In genomic region chr4:5341151-5341925, GRCh38 we compare ENCODE assay signal across 21 cellular contexts.
A peak's percentile ranks its signal among the peaks of the same experiment; 100 is the strongest.
DNase-seq lines count a peak whose midpoint lies in the region; ATAC-seq, FAIRE-seq and TF ChIP-seq lines count a peak whose summit lies in the region.
"Had no signal": no experiment of that assay in that cellular context is flagged by ENCODE, and none has a peak within 500 bp of the region (broad histone marks: within the 10 kb centered on the region; RNA-seq: fewer than 3 reads in every experiment).

No MANE protein-coding gene starts in this region.

- no peaks in the 10 kb centered on the region for H4K20me1 ChIP-seq in astrocyte (ENCODE audit: insufficient read depth, low read length)

- no peaks in the 10 kb centered on the region for H3K4me1 ChIP-seq in astrocyte (ENCODE audit: insufficient read depth, low read length)
- H3K4me1 ChIP-seq in lung (ENCODE audit: control insufficient read depth in 2 of 2, insufficient read depth in 2 of 2, low read length in 2 of 2): no peaks in the 10 kb centered on the region

- no peak overlapping the region for H2AFZ ChIP-seq in astrocyte (ENCODE audit: low read depth, low read length)

- H3K4me3 Mint-ChIP-seq in astrocyte (ENCODE audit: unreplicated experiment): no peak overlapping the region
- H3K4me3 Mint-ChIP-seq in activated naive CD8-positive, alpha-beta T cell treated with anti-CD3 and anti-CD28 coated beads, Interleukin-2, amount 50 U/mL, for 24 hours: no peak overlapping the region
- H3K4me3 Mint-ChIP-seq: CD14-positive monocyte had no signal

- H3K4me3 ChIP-seq in Jurkat, Clone E6-1 (ENCODE audit: low read length): no peak overlapping the region
- H3K4me3 ChIP-seq in astrocyte (ENCODE audit: insufficient read depth, low read depth, low read length) (no peak overlapping the region), lung (no peak overlapping the region)
- H3K4me3 ChIP-seq: GM12878 had no signal

- WGBS in lung, 2 donors: 57% methylated on average over 11 of the region's 11 CpGs

- no peak overlapping the region for H3K27ac ChIP-seq in astrocyte (ENCODE audit: low read depth, low read length)
- no peak overlapping the region for H3K27ac ChIP-seq in lung (ENCODE audit: low read depth in 1 of 2, low read length in 1 of 2)

- H3K36me3 ChIP-seq in astrocyte (ENCODE audit: insufficient read depth, low read length) (no peaks in the 10 kb centered on the region), lung (ENCODE audit: control insufficient read depth in 2 of 2, insufficient read depth in 2 of 2, low read length in 2 of 2) (no peaks in the 10 kb centered on the region)

- no peak for FAIRE-seq in astrocyte (lab: Jason Lieb, UNC)
- FAIRE-seq: GM12878, HepG2, RCC 7860 had no signal

- no peak overlapping the region for H3K4me2 ChIP-seq in astrocyte (ENCODE audit: low read length)
- H3K4me2 ChIP-seq: SK-N-SH had no signal

- no peaks in the 10 kb centered on the region for H3K79me2 ChIP-seq in astrocyte (ENCODE audit: insufficient read depth, low read length)

- H3K9ac ChIP-seq in astrocyte (ENCODE audit: low read length): no peak overlapping the region
- H3K9ac ChIP-seq: SK-N-SH had no signal

- H3K36me3 Mint-ChIP-seq in astrocyte (ENCODE audit: low read depth, unreplicated experiment): no peaks in the 10 kb centered on the region
- no peaks in the 10 kb centered on the region for H3K36me3 Mint-ChIP-seq in activated naive CD8-positive, alpha-beta T cell treated with anti-CD3 and anti-CD28 coated beads, Interleukin-2, amount 50 U/mL, for 24 hours (ENCODE audit: low read depth)

- no peak overlapping the region for H3K27ac Mint-ChIP-seq in astrocyte (ENCODE audit: unreplicated experiment)
- H3K27ac Mint-ChIP-seq in activated naive CD8-positive, alpha-beta T cell treated with anti-CD3 and anti-CD28 coated beads, Interleukin-2, amount 50 U/mL, for 24 hours: no peak overlapping the region
- H3K27ac Mint-ChIP-seq: CD14-positive monocyte had no signal

- no peaks in the 10 kb centered on the region for H3K27me3 ChIP-seq in astrocyte (ENCODE audit: insufficient read depth, low read length)
- H3K27me3 ChIP-seq in lung (ENCODE audit: control insufficient read depth, insufficient read depth): no peaks in the 10 kb centered on the region

- H3K4me1 Mint-ChIP-seq in astrocyte (ENCODE audit: low read depth, unreplicated experiment): no peaks in the 10 kb centered on the region
- H3K4me1 Mint-ChIP-seq in activated naive CD8-positive, alpha-beta T cell treated with anti-CD3 and anti-CD28 coated beads, Interleukin-2, amount 50 U/mL, for 24 hours: no peaks in the 10 kb centered on the region

- DNase-seq in AG08395 (ENCODE audit: low spot score) (peak; percentile 7), astrocyte (ENCODE audit: low read depth) (peak; percentile 10), lung (ENCODE audit: low spot score) (no peak), NAMALWA (ENCODE audit: low spot score) (no peak), mesenteric fat pad (ENCODE audit: low spot score) (no peak)
- peak; percentile 26 for DNase-seq in Jurkat, Clone E6-1 (ENCODE audit: low read depth, low spot score)
- no peak for DNase-seq in activated naive CD8-positive, alpha-beta T cell treated with anti-CD3 and anti-CD28 coated beads, Interleukin-2, amount 50 U/mL, for 24 hours
- DNase-seq: EL, H7, NCI-H1048, NCI-H1436, NCI-H2029 treated with DMSO at 0.1 percent for 48 hours, NCI-H2171 treated with DMSO at 0.1 percent for 48 hours, NCI-H446, NCI-H69, SHP77, SK-N-SH had no signal

- H3K9me3 ChIP-seq in astrocyte (ENCODE audit: insufficient read depth, low read depth, low read length): no peaks in the 10 kb centered on the region
- H3K9me3 ChIP-seq in lung (ENCODE audit: control insufficient read depth in 2 of 2, insufficient read depth in 1 of 2, low read length in 1 of 2): peaks cover 0 to 3% of the 10 kb centered on the region in 2 donors
- H3K9me3 ChIP-seq: SK-N-SH had no signal

- ATAC-seq in lung (ENCODE audit: insufficient read depth, low FRiP score): peak; percentile 27
- no peak for ATAC-seq in activated naive CD8-positive, alpha-beta T cell treated with anti-CD3 and anti-CD28 coated beads, Interleukin-2, amount 50 U/mL, for 24 hours
- ATAC-seq: GM12878, HepG2 had no signal

- TF ChIP-seq CTCF in astrocyte (IDR thresholded peaks at IDR 0.05; ENCODE audit: insufficient read depth, low read depth, low read length) (no peak), lung (IDR thresholded peaks at IDR 0.05; ENCODE audit: control extremely low read depth, extremely low read depth) (no peak)

- H3K9me3 Mint-ChIP-seq in astrocyte (ENCODE audit: unreplicated experiment): no peaks in the 10 kb centered on the region
- H3K9me3 Mint-ChIP-seq in activated naive CD8-positive, alpha-beta T cell treated with anti-CD3 and anti-CD28 coated beads, Interleukin-2, amount 50 U/mL, for 24 hours: peaks cover 4% of the 10 kb centered on the region

- no peaks in the 10 kb centered on the region for H3K27me3 Mint-ChIP-seq in astrocyte (ENCODE audit: low read depth, unreplicated experiment)
- H3K27me3 Mint-ChIP-seq in activated naive CD8-positive, alpha-beta T cell treated with anti-CD3 and anti-CD28 coated beads, Interleukin-2, amount 50 U/mL, for 24 hours: no peaks in the 10 kb centered on the region

Comparison
In these comparisons a context has a peak if more than half of its experiments do, and no peak if none do; other contexts are left out.
1. DNase-seq: peak in AG08395 (single experiment), Jurkat, Clone E6-1 (single experiment) and astrocyte (single experiment); none in lung (single experiment), NAMALWA (single experiment), activated naive CD8-positive, alpha-beta T cell treated with anti-CD3 and anti-CD28 coated beads, Interleukin-2, amount 50 U/mL, for 24 hours (single experiment) and mesenteric fat pad (single experiment).